In genomic region chr1:30515746-30516504, GRCh38 we compare ENCODE assay signal across 19 cellular contexts.
"Had no signal": no experiment of that assay in that cellular context is flagged by ENCODE, and none has a peak within 500 bp of the region (broad histone marks: within the 10 kb centered on the region; RNA-seq: fewer than 3 reads in every experiment).

No MANE protein-coding gene starts in this region.

- DNase-seq: activated CD4-positive, alpha-beta memory T cell treated with anti-CD3 and anti-CD28 coated beads for 36 hours; activated CD4-positive, alpha-beta T cell treated with anti-CD3 and anti-CD28 coated beads for 4 hours; activated effector memory CD4-positive, alpha-beta T cell treated with Interleukin-2 at 50 U/mL for 16 hours; activated naive CD4-positive, alpha-beta T cell treated with anti-CD3 and anti-CD28 coated beads, Interleukin-2, amount 50 U/mL, for 16 hours; activated T-cell treated with anti-CD3 and anti-CD28 coated beads, Interleukin-2, amount 50 U/mL, for 4 hours; cerebellar nuclear complex; effector memory CD4-positive, alpha-beta T cell; esophagus squamous epithelium; left cardiac atrium; lower lobe of right lung; occipital lobe; psoas muscle; small intestine; stimulated activated CD4-positive, alpha-beta T cell treated with anti-CD3 and anti-CD28 coated beads, Interleukin-4, amount 100 ng/mL, for 1 hour; stimulated activated naive CD8-positive, alpha-beta T cell treated with anti-CD3 and anti-CD28 coated beads, Interleukin-15, amount 100 ng/mL, for 72 hours; upper lobe of left lung; WERI-Rb-1 had no signal

- H3K9me3 ChIP-seq: breast epithelium, esophagus squamous epithelium, lower lobe of right lung, psoas muscle, right lobe of liver, upper lobe of left lung had no signal

- H3K36me3 ChIP-seq: breast epithelium, esophagus squamous epithelium, lower lobe of right lung, right lobe of liver, upper lobe of left lung, WERI-Rb-1 had no signal

- H3K4me1 ChIP-seq: breast epithelium, esophagus squamous epithelium, lower lobe of right lung, right lobe of liver, upper lobe of left lung had no signal

- H3K27me3 ChIP-seq: breast epithelium, right lobe of liver, upper lobe of left lung had no signal

- ATAC-seq: activated T-cell treated with anti-CD3 and anti-CD28 coated beads, Interleukin-2, amount 50 U/mL, for 4 hours; left cardiac atrium; lower lobe of right lung; psoas muscle; right lobe of liver; stimulated activated naive CD8-positive, alpha-beta T cell treated with anti-CD3 and anti-CD28 coated beads, Interleukin-15, amount 100 ng/mL, for 72 hours had no signal

- H3K4me3 ChIP-seq: breast epithelium, esophagus squamous epithelium, lower lobe of right lung, psoas muscle, right lobe of liver, upper lobe of left lung had no signal
